ENCODE assay signal across 9 cellular contexts in genomic region chr15:90836296-90836871, GRCh38. TPM values are rescaled to one million over a fixed set of nuclear protein-coding genes. Genes with fewer than 3 reads are reported as not detected.
DNase-seq lines count a peak whose midpoint lies in the region; ATAC-seq, FAIRE-seq and TF ChIP-seq lines count a peak whose summit lies in the region.
"Had no signal": no experiment of that assay in that cellular context is flagged by ENCODE, and none has a peak within 500 bp of the region (broad histone marks: within the 10 kb centered on the region; RNA-seq: fewer than 3 reads in every experiment).

No MANE protein-coding gene starts in this region.

- H3K79me2 ChIP-seq in fibroblast of lung (ENCODE audit: control insufficient read depth, insufficient read depth, low read length), result no peaks in the 10 kb centered on the region

- no peak for TF ChIP-seq EP300 in stomach (IDR thresholded peaks at IDR 0.05)

- H3K36me3 ChIP-seq in fibroblast of lung (ENCODE audit: control insufficient read depth, insufficient read depth, low read length) (no peaks in the 10 kb centered on the region), stomach (no peaks in the 10 kb centered on the region)

- H3K4me3 ChIP-seq in fibroblast of lung (replicated peaks in 1 of 4; ENCODE audit: control extremely low read depth in 1 of 4, insufficient read depth in 1 of 4, low read depth in 3 of 4, low read length in 4 of 4), result no peak overlapping the region
- no peak overlapping the region for H3K4me3 ChIP-seq in stomach

- TF ChIP-seq CTCF in natural killer cell (IDR thresholded peaks at IDR 0.05) (no peak), fibroblast of lung (conservative IDR thresholded peaks at IDR 0.05 in 1 of 2, IDR thresholded peaks at IDR 0.05 in 1 of 2; ENCODE audit: low read depth in 1 of 2, low read length in 2 of 2) (no peak), stomach (IDR thresholded peaks at IDR 0.05) (no peak), nephron progenitor cell (IDR thresholded peaks at IDR 0.05) (no peak)

- intact Hi-C loops in natural killer cell (cut with micrococcal nuclease), result loop anchor here (5.0 kb wide), 1 partner anchor 36 kb away; no protein-coding TSS in a partner anchor
- intact Hi-C loops in stomach (cut with DNase I; ENCODE audit: low total_unique reads), result no loop called here

- 60 to 80% (median 76%) methylated on average over 7 of the region's 7 CpGs for WGBS in stomach, 5 donors

- no peaks in the 10 kb centered on the region for H3K9me3 Mint-ChIP-seq in natural killer cell treated with Interleukin-12 subunit alpha and Interleukin-12 subunit beta and Interleukin-15 and Interleukin-18, amount 100 ng/mL, for 72 hours
- H3K9me3 Mint-ChIP-seq in natural killer cell (no peaks in the 10 kb centered on the region), nephron progenitor cell (no peaks in the 10 kb centered on the region)

- no peak for DNase-seq in natural killer cell treated with Interleukin-12 subunit alpha and Interleukin-12 subunit beta and Interleukin-15 and Interleukin-18, amount 100 ng/mL, for 72 hours (ENCODE audit: low spot score)
- DNase-seq in natural killer cell (no peak), fibroblast of lung (ENCODE audit: low read depth in 2 of 2) (peak; percentile 68 to 81), urothelium cell line (ENCODE audit: low spot score) (peak; percentile 43), stomach (no peak), nephron progenitor cell (no peak)
- DNase-seq: NCI-H446 treated with DMSO at 0.1 percent for 48 hours had no signal

- no peak for TF ChIP-seq POLR2A in stomach (IDR thresholded peaks at IDR 0.05)

- peak overlapping the region; percentile 83 for H3K4me3 Mint-ChIP-seq in natural killer cell treated with Interleukin-12 subunit alpha and Interleukin-12 subunit beta and Interleukin-15 and Interleukin-18, amount 100 ng/mL, for 72 hours
- H3K4me3 Mint-ChIP-seq in natural killer cell (no peak overlapping the region), nephron progenitor cell (no peak overlapping the region)

- no peaks in the 10 kb centered on the region for H3K36me3 Mint-ChIP-seq in natural killer cell treated with Interleukin-12 subunit alpha and Interleukin-12 subunit beta and Interleukin-15 and Interleukin-18, amount 100 ng/mL, for 72 hours
- H3K36me3 Mint-ChIP-seq in natural killer cell (no peaks in the 10 kb centered on the region), nephron progenitor cell (ENCODE audit: low read depth) (no peaks in the 10 kb centered on the region)

- no peaks in the 10 kb centered on the region for H3K9me3 ChIP-seq in fibroblast of lung (ENCODE audit: control insufficient read depth, insufficient read depth, low read depth, low read length)
- no peaks in the 10 kb centered on the region for H3K9me3 ChIP-seq in stomach

- no peak overlapping the region for H3K9ac ChIP-seq in fibroblast of lung (ENCODE audit: insufficient read depth, low read length)

- no peak for ATAC-seq in natural killer cell treated with Interleukin-12 subunit alpha and Interleukin-12 subunit beta and Interleukin-15 and Interleukin-18, amount 100 ng/mL, for 72 hours
- no peak for ATAC-seq in natural killer cell
- ATAC-seq in HG03045 (IDR thresholded peaks at IDR 0.05; ENCODE audit: unreplicated experiment), result no peak

- H2AFZ ChIP-seq in fibroblast of lung (ENCODE audit: low read length), result no peak overlapping the region

- H3K27ac Mint-ChIP-seq in natural killer cell treated with Interleukin-12 subunit alpha and Interleukin-12 subunit beta and Interleukin-15 and Interleukin-18, amount 100 ng/mL, for 72 hours, result peak overlapping the region; percentile 90 to 99
- H3K27ac Mint-ChIP-seq in natural killer cell (peak overlapping the region in 1 of 2 donors; percentile 95), nephron progenitor cell (no peak overlapping the region)

- no peaks in the 10 kb centered on the region for H4K20me1 ChIP-seq in fibroblast of lung (ENCODE audit: control insufficient read depth, extremely low read depth, insufficient read depth, low read length)

- no peak overlapping the region for H3K27ac ChIP-seq in fibroblast of lung (ENCODE audit: insufficient read depth, low read length)
- H3K27ac ChIP-seq in stomach, result no peak overlapping the region

- peaks cover 41 to 59% of the 10 kb centered on the region in 2 donors for H3K4me1 Mint-ChIP-seq in natural killer cell treated with Interleukin-12 subunit alpha and Interleukin-12 subunit beta and Interleukin-15 and Interleukin-18, amount 100 ng/mL, for 72 hours (ENCODE audit: low read depth in 2 of 2)
- peaks cover 23% of the 10 kb centered on the region in 2 donors for H3K4me1 Mint-ChIP-seq in natural killer cell
- H3K4me1 Mint-ChIP-seq in nephron progenitor cell, result peaks cover 21% of the 10 kb centered on the region

- H3K27me3 ChIP-seq in fibroblast of lung (ENCODE audit: control insufficient read depth, insufficient read depth, low read length) (no peaks in the 10 kb centered on the region), stomach (no peaks in the 10 kb centered on the region)

- no peaks in the 10 kb centered on the region for H3K27me3 Mint-ChIP-seq in natural killer cell treated with Interleukin-12 subunit alpha and Interleukin-12 subunit beta and Interleukin-15 and Interleukin-18, amount 100 ng/mL, for 72 hours
- no peaks in the 10 kb centered on the region for H3K27me3 Mint-ChIP-seq in natural killer cell (ENCODE audit: low read depth in 2 of 2)
- peaks cover 3% of the 10 kb centered on the region for H3K27me3 Mint-ChIP-seq in nephron progenitor cell (ENCODE audit: low read depth, poor library complexity)

- FAIRE-seq in urothelium cell line (lab: Jason Lieb, UNC), result no peak

- no peak overlapping the region for H3K4me2 ChIP-seq in fibroblast of lung (ENCODE audit: extremely low read depth, insufficient read depth, low read length)

- H3K4me1 ChIP-seq in fibroblast of lung (ENCODE audit: control insufficient read depth, extremely low read depth, insufficient read depth, low read length) (peaks cover 2% of the 10 kb centered on the region), stomach (peaks cover 12 to 32% (median 22%) of the 10 kb centered on the region in 4 donors)

TF ChIP-seq in PFSK-1, 5 proteins besides CTCF, POLR2A, EP300 and RAD21:
- TF ChIP-seq FOXP2 (optimal IDR thresholded peaks at IDR 0.05; ENCODE audit: borderline replicate concordance, extremely low read depth, extremely low read length, insufficient read depth), result peak; percentile 20
- peak; percentile 68; the same call in 1 of the 2 replicates for TF ChIP-seq SIN3A (IDR thresholded peaks at IDR 0.05; ENCODE audit: borderline replicate concordance, insufficient read depth, low read length)
- TF ChIP-seq, protein P1, sequence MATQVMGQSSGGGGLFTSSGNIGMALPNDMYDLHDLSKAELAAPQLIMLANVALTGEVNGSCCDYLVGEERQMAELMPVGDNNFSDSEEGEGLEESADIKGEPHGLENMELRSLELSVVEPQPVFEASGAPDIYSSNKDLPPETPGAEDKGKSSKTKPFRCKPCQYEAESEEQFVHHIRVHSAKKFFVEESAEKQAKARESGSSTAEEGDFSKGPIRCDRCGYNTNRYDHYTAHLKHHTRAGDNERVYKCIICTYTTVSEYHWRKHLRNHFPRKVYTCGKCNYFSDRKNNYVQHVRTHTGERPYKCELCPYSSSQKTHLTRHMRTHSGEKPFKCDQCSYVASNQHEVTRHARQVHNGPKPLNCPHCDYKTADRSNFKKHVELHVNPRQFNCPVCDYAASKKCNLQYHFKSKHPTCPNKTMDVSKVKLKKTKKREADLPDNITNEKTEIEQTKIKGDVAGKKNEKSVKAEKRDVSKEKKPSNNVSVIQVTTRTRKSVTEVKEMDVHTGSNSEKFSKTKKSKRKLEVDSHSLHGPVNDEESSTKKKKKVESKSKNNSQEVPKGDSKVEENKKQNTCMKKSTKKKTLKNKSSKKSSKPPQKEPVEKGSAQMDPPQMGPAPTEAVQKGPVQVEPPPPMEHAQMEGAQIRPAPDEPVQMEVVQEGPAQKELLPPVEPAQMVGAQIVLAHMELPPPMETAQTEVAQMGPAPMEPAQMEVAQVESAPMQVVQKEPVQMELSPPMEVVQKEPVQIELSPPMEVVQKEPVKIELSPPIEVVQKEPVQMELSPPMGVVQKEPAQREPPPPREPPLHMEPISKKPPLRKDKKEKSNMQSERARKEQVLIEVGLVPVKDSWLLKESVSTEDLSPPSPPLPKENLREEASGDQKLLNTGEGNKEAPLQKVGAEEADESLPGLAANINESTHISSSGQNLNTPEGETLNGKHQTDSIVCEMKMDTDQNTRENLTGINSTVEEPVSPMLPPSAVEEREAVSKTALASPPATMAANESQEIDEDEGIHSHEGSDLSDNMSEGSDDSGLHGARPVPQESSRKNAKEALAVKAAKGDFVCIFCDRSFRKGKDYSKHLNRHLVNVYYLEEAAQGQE (IDR thresholded peaks at IDR 0.05; ENCODE audit: insufficient read depth in 1 of 2, low read depth in 2 of 2, low read length in 2 of 2), result no peak

RNA-seq across cellular contexts. Expression of gene FURIN, which starts 32.0 kb away (rescaled TPM):
- 100 to 1,000 TPM; 528 to 679 TPM for total RNA-seq in natural killer cell treated with Interleukin-12 subunit alpha and Interleukin-12 subunit beta and Interleukin-15 and Interleukin-18, amount 100 ng/mL, for 72 hours
- total RNA-seq in natural killer cell, result 100 to 1,000 TPM; 110 to 178 (median 172) TPM
- polyA plus RNA-seq in PFSK-1 (2012; ENCODE audit: insufficient read length, low read depth), result 114 TPM
- total RNA-seq in fibroblast of lung, result 19.5 and 27.9 TPM in 2 replicates
- polyA plus RNA-seq in fibroblast of lung, result 19.4 and 20.4 TPM in 2 replicates
- polyA plus RNA-seq in fibroblast of lung (2012), result 45.8 and 46.5 TPM in 2 replicates
- polyA minus RNA-seq in fibroblast of lung (ENCODE audit: low replicate concordance), result 57.3 and 68.2 TPM in 2 replicates
- 10 to 100 TPM; 32.7 to 81.1 (median 56.4) TPM for total RNA-seq in stomach
- 10 to 100 TPM; 13.7 to 26.3 (median 21.0) TPM for polyA plus RNA-seq in stomach

RNA-seq across cellular contexts. Expression of gene FES, which starts 47.9 kb away (rescaled TPM):
- total RNA-seq in natural killer cell treated with Interleukin-12 subunit alpha and Interleukin-12 subunit beta and Interleukin-15 and Interleukin-18, amount 100 ng/mL, for 72 hours, result 100 to 1,000 TPM; 139 to 140 TPM
- total RNA-seq in natural killer cell (10 to 100 TPM; 35.8 to 70.3 (median 52.5) TPM), fibroblast of lung (23.4 and 31.2 TPM in 2 replicates), stomach (10 to 100 TPM; 13.8 to 49.1 (median 25.1) TPM)
- 40.2 TPM for polyA plus RNA-seq in PFSK-1 (2012; ENCODE audit: insufficient read length, low read depth)
- polyA plus RNA-seq in fibroblast of lung (5.5 and 7.0 TPM in 2 replicates), stomach (10 to 100 TPM in 1 of 3 donors, 1 to 10 TPM in 2; 8.0 to 11.8 (median 8.9) TPM)
- 9.1 and 12.6 TPM in 2 replicates for polyA plus RNA-seq in fibroblast of lung (2012)
- polyA minus RNA-seq in fibroblast of lung (ENCODE audit: low replicate concordance), result 19.3 and 27.0 TPM in 2 replicates

Comparison
In these comparisons a context has a peak if more than half of its experiments do, and no peak if none do; other contexts are left out.
1. DNase-seq: peak in fibroblast of lung (2 of 2) and urothelium cell line (single experiment); none in natural killer cell treated with Interleukin-12 subunit alpha and Interleukin-12 subunit beta and Interleukin-15 and Interleukin-18, amount 100 ng/mL, for 72 hours (single experiment), natural killer cell (single experiment), stomach (single experiment) and nephron progenitor cell (single experiment).